ENCODE assay signal across 21 cellular contexts in the genomic region with DNA sequence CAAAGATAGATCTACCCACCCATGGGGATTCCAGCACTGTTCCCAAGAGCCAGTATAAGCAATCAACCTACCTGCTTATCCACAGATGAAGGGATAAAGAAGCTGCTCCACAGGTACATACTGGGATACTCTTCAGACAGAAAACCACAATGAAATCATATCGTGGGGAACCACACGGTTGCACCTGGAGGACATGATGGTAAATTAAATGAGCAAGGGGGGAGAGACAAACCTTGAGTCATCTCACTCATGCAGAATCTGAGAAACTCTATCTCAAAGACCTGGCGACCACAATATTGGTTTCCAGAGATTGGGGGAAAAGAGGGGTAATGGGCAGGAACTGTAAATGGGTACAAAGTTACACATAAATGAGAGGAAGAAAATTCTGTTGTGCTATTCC. TPM values are rescaled to one million over a fixed set of nuclear protein-coding genes. Genes with fewer than 3 reads are reported as not detected.
DNase-seq lines count a peak whose midpoint lies in the region; ATAC-seq and TF ChIP-seq lines count a peak whose summit lies in the region.
"Had no signal": no experiment of that assay in that cellular context is flagged by ENCODE, and none has a peak within 500 bp of the region (broad histone marks: within the 10 kb centered on the region; RNA-seq: fewer than 3 reads in every experiment).

No MANE protein-coding gene starts in this region.

- peak overlapping the region; percentile 86 for H3K27ac Mint-ChIP-seq in activated naive CD8-positive, alpha-beta T cell treated with anti-CD3 and anti-CD28 coated beads, Interleukin-2, amount 50 U/mL, for 24 hours
- peak overlapping the region; percentile 23 for H3K27ac Mint-ChIP-seq in stimulated activated memory B cell treated with anti-CD40 and anti-IgM and Interleukin-4, amounts not matched to agents 10 μg/mL and 1 μg/mL and 100 μg/mL, for 72 hours
- H3K27ac Mint-ChIP-seq: endodermal cell had no signal

- no peaks in the 10 kb centered on the region for H3K9me3 Mint-ChIP-seq in activated naive CD8-positive, alpha-beta T cell treated with anti-CD3 and anti-CD28 coated beads, Interleukin-2, amount 50 U/mL, for 24 hours
- H3K9me3 Mint-ChIP-seq in stimulated activated memory B cell treated with anti-CD40 and anti-IgM and Interleukin-4, amounts not matched to agents 10 μg/mL and 1 μg/mL and 100 μg/mL, for 72 hours: no peaks in the 10 kb centered on the region
- H3K9me3 Mint-ChIP-seq: endodermal cell, neural crest cell had no signal

- H3K4me3 ChIP-seq in adrenal gland: no peak overlapping the region
- H3K4me3 ChIP-seq: HAP-1, hepatocyte had no signal

- peaks cover 6 to 8% of the 10 kb centered on the region in 2 donors for H3K4me1 ChIP-seq in adrenal gland (replicated peaks in 1 of 2)
- H3K4me1 ChIP-seq: HAP-1 had no signal

- no peaks in the 10 kb centered on the region for H3K27me3 Mint-ChIP-seq in activated naive CD8-positive, alpha-beta T cell treated with anti-CD3 and anti-CD28 coated beads, Interleukin-2, amount 50 U/mL, for 24 hours
- H3K27me3 Mint-ChIP-seq in stimulated activated memory B cell treated with anti-CD40 and anti-IgM and Interleukin-4, amounts not matched to agents 10 μg/mL and 1 μg/mL and 100 μg/mL, for 72 hours: no peaks in the 10 kb centered on the region

- H3K4me3 Mint-ChIP-seq in activated naive CD8-positive, alpha-beta T cell treated with anti-CD3 and anti-CD28 coated beads, Interleukin-2, amount 50 U/mL, for 24 hours: peak overlapping the region; percentile 44
- no peak overlapping the region for H3K4me3 Mint-ChIP-seq in stimulated activated memory B cell treated with anti-CD40 and anti-IgM and Interleukin-4, amounts not matched to agents 10 μg/mL and 1 μg/mL and 100 μg/mL, for 72 hours
- H3K4me3 Mint-ChIP-seq: endodermal cell, neural crest cell had no signal

- 92 to 98% (median 95%) methylated on average over 3 of the region's 3 CpGs for WGBS in adrenal gland, 4 donors

- no peak for TF ChIP-seq CTCF in adrenal gland (IDR thresholded peaks at IDR 0.05)

- H3K36me3 Mint-ChIP-seq in activated naive CD8-positive, alpha-beta T cell treated with anti-CD3 and anti-CD28 coated beads, Interleukin-2, amount 50 U/mL, for 24 hours (ENCODE audit: low read depth): peaks cover 91% of the 10 kb centered on the region
- H3K36me3 Mint-ChIP-seq in stimulated activated memory B cell treated with anti-CD40 and anti-IgM and Interleukin-4, amounts not matched to agents 10 μg/mL and 1 μg/mL and 100 μg/mL, for 72 hours: peaks cover 95% of the 10 kb centered on the region

- intact Hi-C loops in adrenal gland (cut with DNase I): no loop called here

- peaks cover 66% of the 10 kb centered on the region for H3K4me1 Mint-ChIP-seq in activated naive CD8-positive, alpha-beta T cell treated with anti-CD3 and anti-CD28 coated beads, Interleukin-2, amount 50 U/mL, for 24 hours
- H3K4me1 Mint-ChIP-seq in stimulated activated memory B cell treated with anti-CD40 and anti-IgM and Interleukin-4, amounts not matched to agents 10 μg/mL and 1 μg/mL and 100 μg/mL, for 72 hours: peaks cover 33% of the 10 kb centered on the region
- H3K4me1 Mint-ChIP-seq: endodermal cell had no signal

- no peak for TF ChIP-seq POLR2A in adrenal gland (IDR thresholded peaks at IDR 0.05)

- H3K9me3 ChIP-seq in adrenal gland (replicated peaks in 1 of 3): no peaks in the 10 kb centered on the region
- H3K9me3 ChIP-seq: HAP-1 had no signal

- ATAC-seq in activated naive CD8-positive, alpha-beta T cell treated with anti-CD3 and anti-CD28 coated beads, Interleukin-2, amount 50 U/mL, for 24 hours: peak; percentile 83
- ATAC-seq in stimulated activated memory B cell treated with anti-CD40 and anti-IgM and Interleukin-4, amounts not matched to agents 10 μg/mL and 1 μg/mL and 100 μg/mL, for 72 hours: no peak
- ATAC-seq in HG03378 (IDR thresholded peaks at IDR 0.05; ENCODE audit: unreplicated experiment): no peak
- ATAC-seq: PC-3 had no signal

- peak; percentile 21 for DNase-seq in activated naive CD4-positive, alpha-beta T cell treated with Interleukin-2 at 50 U/mL for 16 hours
- DNase-seq in activated naive CD4-positive, alpha-beta T cell treated with anti-CD3 and anti-CD28 coated beads, Interleukin-2, amount 50 U/mL, for 16 hours: no peak
- peak; percentile 34 to 45 for DNase-seq in activated CD4-positive, alpha-beta T cell treated with anti-CD3 and anti-CD28 coated beads, Interleukin-2, amount 50 U/mL, for 48 hours
- peak; percentile 28 for DNase-seq in activated naive CD8-positive, alpha-beta T cell treated with anti-CD3 and anti-CD28 coated beads, Interleukin-2, amount 50 U/mL, for 24 hours
- no peak for DNase-seq in central memory CD4-positive, alpha-beta T cell
- no peak for DNase-seq in adrenal gland
- DNase-seq: endodermal cell, KBM-7, mesenchymal stem cell, NCI-H1092 treated with DMSO at 0.1 percent for 48 hours, PC-3 had no signal

- H3K27me3 ChIP-seq in adrenal gland: no peaks in the 10 kb centered on the region
- H3K27me3 ChIP-seq: hepatocyte had no signal

- H3K27ac ChIP-seq in adrenal gland: no peak overlapping the region
- H3K27ac ChIP-seq: hepatocyte, HL-60 had no signal

- peaks cover 0 to 81% of the 10 kb centered on the region in 2 donors for H3K36me3 ChIP-seq in adrenal gland (replicated peaks in 1 of 2)

RNA-seq across cellular contexts. Expression of gene RGL4, which starts 14.5 kb away (rescaled TPM):
- total RNA-seq in adrenal gland: 1 to 10 TPM in 1 of 8 donors, not detected in 7; 3.1 TPM
- polyA plus RNA-seq in adrenal gland: under 1 TPM in 2 of 3 donors, not detected in 1; 0.84 to 0.88 TPM
- total RNA-seq: endodermal cell, hepatocyte, kidney epithelial cell, neural crest cell, PC-3, renal cortical epithelial cell, SK-MEL-5 had no signal
- polyA plus RNA-seq: AG04450 had no signal

RNA-seq across cellular contexts. Expression of gene ZNF70, which starts 45.6 kb away (rescaled TPM):
- total RNA-seq in adrenal gland: 1 to 10 TPM; 1.9 to 6.1 (median 5.0) TPM
- polyA plus RNA-seq in adrenal gland: 1 to 10 TPM in 2 of 3 donors, under 1 TPM in 1; 0.94 to 3.8 (median 2.7) TPM

RNA-seq across cellular contexts. Expression of gene VPREB3, which starts 48.9 kb away (rescaled TPM):
- 10 to 100 TPM in 3 of 8 donors, 1 to 10 TPM in 5; 2.2 to 38.7 (median 3.8) TPM for total RNA-seq in adrenal gland
- 10 to 100 TPM; 16.7 to 42.2 (median 37.6) TPM for polyA plus RNA-seq in adrenal gland
- total RNA-seq: endodermal cell, hepatocyte, kidney epithelial cell, neural crest cell, renal cortical epithelial cell, SK-MEL-5 had no signal
- polyA plus RNA-seq: AG04450, hepatocyte had no signal

RNA-seq across cellular contexts. Expression of gene C22orf15, which starts 57.4 kb away (rescaled TPM):
- under 1 TPM in 2 of 8 donors, not detected in 6; 0.14 to 0.26 TPM for total RNA-seq in adrenal gland
- polyA plus RNA-seq in adrenal gland: under 1 TPM in 2 of 3 donors, not detected in 1; 0.24 to 0.80 TPM
- total RNA-seq: hepatocyte, kidney epithelial cell, PC-3, renal cortical epithelial cell, SK-MEL-5 had no signal

Comparison
In these comparisons a context has a peak if more than half of its experiments do, and no peak if none do; other contexts are left out.
1. DNase-seq: peak in activated naive CD4-positive, alpha-beta T cell treated with Interleukin-2 at 50 U/mL for 16 hours (single experiment), activated CD4-positive, alpha-beta T cell treated with anti-CD3 and anti-CD28 coated beads, Interleukin-2, amount 50 U/mL, for 48 hours (2 of 2) and activated naive CD8-positive, alpha-beta T cell treated with anti-CD3 and anti-CD28 coated beads, Interleukin-2, amount 50 U/mL, for 24 hours (single experiment); none in activated naive CD4-positive, alpha-beta T cell treated with anti-CD3 and anti-CD28 coated beads, Interleukin-2, amount 50 U/mL, for 16 hours (single experiment), central memory CD4-positive, alpha-beta T cell (single experiment) and adrenal gland (0 of 7).